9 cellular contexts compared by ENCODE assay signal in the genomic region with DNA sequence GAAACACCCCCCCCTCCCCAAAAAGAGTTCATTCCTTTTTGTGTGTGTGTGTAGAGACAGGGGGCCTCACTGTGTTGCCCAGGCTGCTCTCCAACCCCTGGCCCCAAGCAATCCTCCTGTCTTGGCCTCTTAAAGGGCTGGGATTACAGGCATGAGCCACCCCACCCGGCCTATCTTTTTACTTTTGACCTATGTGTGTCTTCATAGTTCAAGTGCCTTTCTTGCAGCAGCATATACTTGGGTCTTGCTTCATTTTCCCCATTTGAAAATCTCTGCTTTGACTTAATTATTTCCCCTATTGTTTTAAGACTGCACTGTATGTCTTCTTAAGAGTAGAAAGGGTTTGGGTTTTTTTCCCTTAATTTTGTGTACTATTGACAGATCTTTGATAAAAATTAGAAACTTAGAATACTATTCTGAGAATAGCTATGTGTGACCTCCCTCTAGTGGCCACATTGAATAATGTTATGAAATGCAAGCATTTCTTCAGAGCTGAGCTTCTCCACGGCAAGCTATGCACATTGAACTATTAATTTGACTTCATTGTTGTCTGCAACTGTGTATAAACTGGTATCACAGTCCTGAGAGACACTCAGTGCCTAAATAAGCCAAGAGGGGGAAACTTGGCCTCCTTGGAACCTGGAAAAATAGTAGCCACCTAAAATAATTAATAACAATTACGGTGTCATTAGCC. TPM values are rescaled to one million over a fixed set of nuclear protein-coding genes. Genes with fewer than 3 reads are reported as not detected.
DNase-seq lines count a peak whose midpoint lies in the region; ATAC-seq, FAIRE-seq and TF ChIP-seq lines count a peak whose summit lies in the region.
"Had no signal": no experiment of that assay in that cellular context is flagged by ENCODE, and none has a peak within 500 bp of the region (broad histone marks: within the 10 kb centered on the region; RNA-seq: fewer than 3 reads in every experiment).

No MANE protein-coding gene starts in this region.

- H3K36me3 Mint-ChIP-seq in activated naive CD4-positive, alpha-beta T cell treated with anti-CD3 and anti-CD28 coated beads, Interleukin-2, amount 50 U/mL, for 72 hours: no peaks in the 10 kb centered on the region

- peak; percentile 37 to 70 for ATAC-seq in activated naive CD4-positive, alpha-beta T cell treated with anti-CD3 and anti-CD28 coated beads, Interleukin-2, amount 50 U/mL, for 72 hours
- ATAC-seq in HG02759 (IDR thresholded peaks at IDR 0.05; ENCODE audit: unreplicated experiment) (peak; percentile 70), HG03342 (IDR thresholded peaks at IDR 0.05; ENCODE audit: unreplicated experiment) (no peak)

- H3K9ac ChIP-seq in keratinocyte (ENCODE audit: control insufficient read depth, extremely low read depth, insufficient read depth, low read length): no peak overlapping the region

- no peak overlapping the region for H3K4me2 ChIP-seq in keratinocyte (ENCODE audit: control insufficient read depth, extremely low read depth, insufficient read depth, low read depth, low read length)

- in situ Hi-C loops in brain microvascular endothelial cell (cut with HindIII; ENCODE audit: low pct_ligation_motif_present, low sequenced_read_pairs): no loop called here

- FAIRE-seq in keratinocyte (lab: Jason Lieb, UNC): peak; percentile 80
- FAIRE-seq: colon had no signal

- H3K36me3 ChIP-seq in brain microvascular endothelial cell (replicated peaks) (no peaks in the 10 kb centered on the region), keratinocyte (ENCODE audit: control insufficient read depth in 2 of 2, extremely low read depth in 1 of 2, insufficient read depth in 2 of 2, low read length in 2 of 2) (no peaks in the 10 kb centered on the region), thyroid gland (no peaks in the 10 kb centered on the region)

- no peak overlapping the region for H2AFZ ChIP-seq in keratinocyte (ENCODE audit: control insufficient read depth, low read length)

- H3K79me2 ChIP-seq in keratinocyte (ENCODE audit: control insufficient read depth, insufficient read depth, low read length): no peaks in the 10 kb centered on the region

- 35 to 41% methylated on average over 3 of the region's 3 CpGs for WGBS in thyroid gland, 2 donors

- dilution Hi-C loops in keratinocyte (cut with MboI; ENCODE audit: extremely low pct_ligation_motif_present, low sequenced_read_pairs): no loop called here

- H3K9me1 ChIP-seq in keratinocyte (ENCODE audit: control insufficient read depth, extremely low read depth, insufficient read depth, low read length): no peaks in the 10 kb centered on the region

- no peaks in the 10 kb centered on the region for H4K20me1 ChIP-seq in keratinocyte (ENCODE audit: control insufficient read depth, extremely low read depth, insufficient read depth, low read length)

- H3K4me1 ChIP-seq in keratinocyte (ENCODE audit: control insufficient read depth, extremely low read depth, insufficient read depth, low read length) (no peaks in the 10 kb centered on the region), thyroid gland (no peaks in the 10 kb centered on the region)

- no peak for DNase-seq in activated naive CD4-positive, alpha-beta T cell treated with anti-CD3 and anti-CD28 coated beads, Interleukin-2, amount 50 U/mL, for 72 hours (ENCODE audit: low spot score in 2 of 2)
- no peak for DNase-seq in activated naive CD4-positive, alpha-beta T cell (lab: John Stamatoyannopoulos, UW)
- DNase-seq in NCI-H345 treated with DMSO at 0.1 percent for 48 hours (lab: John Stamatoyannopoulos, UW; ENCODE audit: unreplicated experiment): peak; percentile 33
- DNase-seq in brain microvascular endothelial cell: no peak
- DNase-seq in keratinocyte (ENCODE audit: low read depth, low spot score): no peak
- DNase-seq in thyroid gland: no peak

- H3K4me3 ChIP-seq in brain microvascular endothelial cell (ENCODE audit: low read depth, low read length): no peak overlapping the region
- no peak overlapping the region for H3K4me3 ChIP-seq in keratinocyte (ENCODE audit: control insufficient read depth in 2 of 3, extremely low read depth in 1 of 3, insufficient read depth in 2 of 3, low read depth in 1 of 3, low read length in 3 of 3)
- no peak overlapping the region for H3K4me3 ChIP-seq in thyroid gland (replicated peaks in 1 of 3)

- H3K9me3 Mint-ChIP-seq in activated naive CD4-positive, alpha-beta T cell treated with anti-CD3 and anti-CD28 coated beads, Interleukin-2, amount 50 U/mL, for 72 hours: no peaks in the 10 kb centered on the region

- no peak overlapping the region for H3K27ac Mint-ChIP-seq in activated naive CD4-positive, alpha-beta T cell treated with anti-CD3 and anti-CD28 coated beads, Interleukin-2, amount 50 U/mL, for 72 hours

- intact Hi-C loops in thyroid gland (cut with DNase I): loop anchor here (10.0 kb wide), 2 partner anchors 90 to 130 kb away; no protein-coding TSS in a partner anchor

- no peaks in the 10 kb centered on the region for H3K9me3 ChIP-seq in keratinocyte (ENCODE audit: control insufficient read depth, low read depth, low read length)
- H3K9me3 ChIP-seq in thyroid gland: no peaks in the 10 kb centered on the region

- H3K27me3 ChIP-seq in brain microvascular endothelial cell (replicated peaks) (no peaks in the 10 kb centered on the region), keratinocyte (ENCODE audit: control insufficient read depth, extremely low read depth, insufficient read depth, low read length) (peaks cover 2% of the 10 kb centered on the region), thyroid gland (no peaks in the 10 kb centered on the region)

- TF ChIP-seq CTCF in brain microvascular endothelial cell (IDR thresholded peaks at IDR 0.05; ENCODE audit: low read depth, low read length, missing control alignments) (peak; percentile 61), keratinocyte (optimal IDR thresholded peaks at IDR 0.05 in 1 of 3, IDR thresholded peaks at IDR 0.05 in 1 of 3, conservative IDR thresholded peaks at IDR 0.05 in 1 of 3; ENCODE audit: extremely low read depth in 1 of 3, insufficient read depth in 2 of 3, low read length in 3 of 3) (peak; percentile 17 to 64 (median 45)), thyroid gland (IDR thresholded peaks at IDR 0.05) (peak in 5 of 6 experiments; percentile 59 to 82 (median 71))

- no peak for TF ChIP-seq POLR2A in thyroid gland (IDR thresholded peaks at IDR 0.05)

- H3K27ac ChIP-seq in brain microvascular endothelial cell (no peak overlapping the region), keratinocyte (ENCODE audit: control insufficient read depth, insufficient read depth, low read length) (no peak overlapping the region), thyroid gland (no peak overlapping the region)

RNA-seq across cellular contexts. Expression of gene SLC25A4, which starts 8.7 kb away (rescaled TPM):
- 1 to 10 TPM; 3.1 to 8.1 TPM for total RNA-seq in activated naive CD4-positive, alpha-beta T cell treated with anti-CD3 and anti-CD28 coated beads, Interleukin-2, amount 50 U/mL, for 72 hours
- 10.4 to 13.2 TPM (median 12.0 TPM) in 3 replicates for polyA plus RNA-seq in keratinocyte
- polyA plus RNA-seq in keratinocyte (2011; ENCODE audit: low read depth): 15.7 TPM
- 8.6 and 9.5 TPM in 2 replicates for polyA plus RNA-seq in keratinocyte (2011; cell fraction: cytosol; rRNA removed)
- polyA plus RNA-seq in keratinocyte (2011; cell fraction: nucleus; rRNA removed): 10.0 and 10.7 TPM in 2 replicates
- polyA plus RNA-seq in keratinocyte (2012; ENCODE audit: low replicate concordance): 10.2 and 12.3 TPM in 2 replicates
- polyA minus RNA-seq in keratinocyte: 4.3 to 8.2 TPM (median 5.5 TPM) in 3 replicates
- 4.0 TPM for polyA minus RNA-seq in keratinocyte (2011; cell fraction: cytosol; rRNA and poly(A)+ RNA removed)
- polyA minus RNA-seq in keratinocyte (2011; cell fraction: nucleus; rRNA and poly(A)+ RNA removed): 2.8 and 3.7 TPM in 2 replicates
- 10 to 100 TPM; 26.7 to 56.7 (median 41.8) TPM for total RNA-seq in thyroid gland
